In the genomic region with DNA sequence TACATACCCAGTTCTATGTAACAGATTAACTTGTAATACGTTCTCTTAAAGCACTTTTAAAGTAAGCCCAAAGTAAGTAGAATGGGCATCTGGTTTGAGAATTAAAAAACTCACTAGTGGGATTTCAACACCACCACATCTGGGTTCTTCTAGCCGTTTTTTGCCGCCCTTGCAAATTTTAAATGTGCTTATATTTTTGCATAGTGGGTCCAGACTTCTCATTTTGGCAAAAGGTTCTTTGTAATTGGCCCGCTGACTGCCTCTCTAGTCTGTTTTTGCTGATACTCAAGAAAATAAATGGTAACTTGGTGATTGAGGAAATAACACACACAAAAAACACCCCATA, we compare ENCODE assay signal across 1 cellular context.
TF ChIP-seq lines count a peak whose summit lies in the region.

No MANE protein-coding gene starts in this region.

TF ChIP-seq in HCT116, 20 proteins besides CTCF, POLR2A, EP300 and RAD21 (continued from another document):
- TF ChIP-seq, protein P1, sequence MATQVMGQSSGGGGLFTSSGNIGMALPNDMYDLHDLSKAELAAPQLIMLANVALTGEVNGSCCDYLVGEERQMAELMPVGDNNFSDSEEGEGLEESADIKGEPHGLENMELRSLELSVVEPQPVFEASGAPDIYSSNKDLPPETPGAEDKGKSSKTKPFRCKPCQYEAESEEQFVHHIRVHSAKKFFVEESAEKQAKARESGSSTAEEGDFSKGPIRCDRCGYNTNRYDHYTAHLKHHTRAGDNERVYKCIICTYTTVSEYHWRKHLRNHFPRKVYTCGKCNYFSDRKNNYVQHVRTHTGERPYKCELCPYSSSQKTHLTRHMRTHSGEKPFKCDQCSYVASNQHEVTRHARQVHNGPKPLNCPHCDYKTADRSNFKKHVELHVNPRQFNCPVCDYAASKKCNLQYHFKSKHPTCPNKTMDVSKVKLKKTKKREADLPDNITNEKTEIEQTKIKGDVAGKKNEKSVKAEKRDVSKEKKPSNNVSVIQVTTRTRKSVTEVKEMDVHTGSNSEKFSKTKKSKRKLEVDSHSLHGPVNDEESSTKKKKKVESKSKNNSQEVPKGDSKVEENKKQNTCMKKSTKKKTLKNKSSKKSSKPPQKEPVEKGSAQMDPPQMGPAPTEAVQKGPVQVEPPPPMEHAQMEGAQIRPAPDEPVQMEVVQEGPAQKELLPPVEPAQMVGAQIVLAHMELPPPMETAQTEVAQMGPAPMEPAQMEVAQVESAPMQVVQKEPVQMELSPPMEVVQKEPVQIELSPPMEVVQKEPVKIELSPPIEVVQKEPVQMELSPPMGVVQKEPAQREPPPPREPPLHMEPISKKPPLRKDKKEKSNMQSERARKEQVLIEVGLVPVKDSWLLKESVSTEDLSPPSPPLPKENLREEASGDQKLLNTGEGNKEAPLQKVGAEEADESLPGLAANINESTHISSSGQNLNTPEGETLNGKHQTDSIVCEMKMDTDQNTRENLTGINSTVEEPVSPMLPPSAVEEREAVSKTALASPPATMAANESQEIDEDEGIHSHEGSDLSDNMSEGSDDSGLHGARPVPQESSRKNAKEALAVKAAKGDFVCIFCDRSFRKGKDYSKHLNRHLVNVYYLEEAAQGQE (IDR thresholded peaks at IDR 0.05; ENCODE audit: low read depth): no peak
- TF ChIP-seq CEBPB (IDR thresholded peaks at IDR 0.05; ENCODE audit: low read depth) (no peak), FOSL1 (IDR thresholded peaks at IDR 0.05; ENCODE audit: low read depth) (no peak)
